9 cellular contexts compared by ENCODE assay signal in the genomic region with DNA sequence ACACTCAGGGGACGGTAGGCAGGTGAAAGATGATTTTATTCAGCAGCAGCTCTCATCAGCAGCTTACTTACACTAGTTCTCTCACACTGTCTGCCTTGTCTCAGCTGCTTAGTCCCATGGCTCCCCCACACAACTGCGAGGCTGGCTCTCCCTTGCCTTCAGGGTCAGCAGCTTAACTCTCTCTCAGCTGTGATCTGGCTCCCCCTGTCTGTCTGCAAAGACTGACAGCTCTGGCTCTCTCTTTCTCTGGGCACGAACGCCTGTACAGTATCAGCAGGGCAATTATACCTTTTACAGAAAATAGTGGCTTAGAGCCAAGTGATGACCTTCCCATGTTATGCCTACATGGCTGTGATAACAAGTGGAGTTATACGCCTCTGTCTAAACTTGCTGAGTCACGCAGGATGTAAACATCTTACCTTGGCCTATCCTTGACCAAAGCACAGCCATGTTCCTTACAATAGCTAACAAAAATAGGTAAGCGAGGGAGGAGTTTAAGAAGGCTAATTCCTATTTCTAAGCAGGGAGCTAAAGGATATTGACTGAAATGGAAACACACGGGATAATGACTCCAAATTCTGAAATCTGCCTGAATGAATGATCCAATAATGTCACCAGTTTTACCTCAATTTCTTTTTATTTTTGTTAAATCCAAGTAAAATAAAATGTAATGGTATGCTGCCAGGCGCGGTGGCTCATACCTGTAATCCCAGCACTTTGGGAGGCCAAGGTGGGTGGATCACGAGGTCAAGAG. TPM values are rescaled to one million over a fixed set of nuclear protein-coding genes. Genes with fewer than 3 reads are reported as not detected.
A peak's percentile ranks its signal among the peaks of the same experiment; 100 is the strongest.
DNase-seq lines count a peak whose midpoint lies in the region; ATAC-seq, FAIRE-seq and TF ChIP-seq lines count a peak whose summit lies in the region.
"Had no signal": no experiment of that assay in that cellular context is flagged by ENCODE, and none has a peak within 500 bp of the region (broad histone marks: within the 10 kb centered on the region; RNA-seq: fewer than 3 reads in every experiment).

No MANE protein-coding gene starts in this region.

- H2AFZ ChIP-seq in keratinocyte (ENCODE audit: control insufficient read depth, low read length) = peak overlapping the region; percentile 10

- no peak for FAIRE-seq in keratinocyte (lab: Jason Lieb, UNC)

- no peaks in the 10 kb centered on the region for H3K27me3 ChIP-seq in keratinocyte (ENCODE audit: control insufficient read depth, extremely low read depth, insufficient read depth, low read length)
- H3K27me3 ChIP-seq: BLaER1 had no signal

- peaks cover 37% of the 10 kb centered on the region for H3K79me2 ChIP-seq in keratinocyte (ENCODE audit: control insufficient read depth, insufficient read depth, low read length)

- no peaks in the 10 kb centered on the region for H4K20me1 ChIP-seq in keratinocyte (ENCODE audit: control insufficient read depth, extremely low read depth, insufficient read depth, low read length)

- H3K4me3 Mint-ChIP-seq in activated naive CD4-positive, alpha-beta T cell treated with anti-CD3 and anti-CD28 coated beads, Interleukin-2, amount 10 ng/mL, durations not matched to agents 7 days and 5 days = no peak overlapping the region

- H3K4me1 ChIP-seq in keratinocyte (ENCODE audit: control insufficient read depth, extremely low read depth, insufficient read depth, low read length) = peaks cover 7% of the 10 kb centered on the region

- H3K27ac Mint-ChIP-seq in activated naive CD4-positive, alpha-beta T cell treated with anti-CD3 and anti-CD28 coated beads, Interleukin-2, amount 10 ng/mL, durations not matched to agents 7 days and 5 days = peak overlapping the region; percentile 67

- no peak for ATAC-seq in HG03159 (IDR thresholded peaks at IDR 0.05; ENCODE audit: unreplicated experiment)

- dilution Hi-C loops in keratinocyte (cut with MboI; ENCODE audit: extremely low pct_ligation_motif_present, low sequenced_read_pairs) = no loop called here

- no peak overlapping the region for H3K9ac ChIP-seq in keratinocyte (ENCODE audit: control insufficient read depth, extremely low read depth, insufficient read depth, low read length)

- no peaks in the 10 kb centered on the region for H3K27me3 Mint-ChIP-seq in activated naive CD4-positive, alpha-beta T cell treated with anti-CD3 and anti-CD28 coated beads, Interleukin-2, amount 10 ng/mL, durations not matched to agents 7 days and 5 days

- H3K9me3 ChIP-seq in keratinocyte (ENCODE audit: control insufficient read depth, low read depth, low read length) = no peaks in the 10 kb centered on the region
- H3K9me3 ChIP-seq: BLaER1 had no signal

- H3K9me3 Mint-ChIP-seq in activated naive CD4-positive, alpha-beta T cell treated with anti-CD3 and anti-CD28 coated beads, Interleukin-2, amount 10 ng/mL, durations not matched to agents 7 days and 5 days = no peaks in the 10 kb centered on the region

- H3K4me1 Mint-ChIP-seq in activated naive CD4-positive, alpha-beta T cell treated with anti-CD3 and anti-CD28 coated beads, Interleukin-2, amount 10 ng/mL, durations not matched to agents 7 days and 5 days = peaks cover 29% of the 10 kb centered on the region

- no peak overlapping the region for H3K27ac ChIP-seq in keratinocyte (ENCODE audit: control insufficient read depth, insufficient read depth, low read length)

- CTCF ChIA-PET in activated naive CD4-positive, alpha-beta T cell treated with anti-CD3 and anti-CD28 coated beads, Interleukin-2, amount 10 ng/mL, durations not matched to agents 7 days and 5 days (lab: Charles Lee) = interaction anchor here (0.7 to 2.2 kb wide), 15 partner anchors 8 to 123 kb away, joined by 3 to 9 read pairs (median 3); partner anchors contain the start of genes DCTN5, EARS2, PALB2 and UBFD1

- DNase-seq in activated T-cell treated with anti-CD3 and anti-CD28 coated beads for 48 hours (ENCODE audit: low read depth) (peak; percentile 10), activated T-cell treated with anti-CD3 and anti-CD28 coated beads for 4 hours (no peak), NCI-H510A (lab: John Stamatoyannopoulos, UW) (peak; percentile 8), keratinocyte (ENCODE audit: low read depth, low spot score) (no peak), AG20443 (ENCODE audit: low spot score) (no peak), NCI-H1048 (lab: John Stamatoyannopoulos, UW) (no peak)
- peak; percentile 34 for DNase-seq in activated naive CD4-positive, alpha-beta T cell treated with anti-CD3 and anti-CD28 coated beads, Interleukin-2, amount 10 ng/mL, durations not matched to agents 7 days and 5 days

- H3K4me3 ChIP-seq in keratinocyte (ENCODE audit: control insufficient read depth in 2 of 3, extremely low read depth in 1 of 3, insufficient read depth in 2 of 3, low read depth in 1 of 3, low read length in 3 of 3) = no peak overlapping the region

- H3K4me2 ChIP-seq in keratinocyte (ENCODE audit: control insufficient read depth, extremely low read depth, insufficient read depth, low read depth, low read length) = no peak overlapping the region

- H3K36me3 ChIP-seq in keratinocyte (ENCODE audit: control insufficient read depth in 2 of 2, extremely low read depth in 1 of 2, insufficient read depth in 2 of 2, low read length in 2 of 2) = peaks cover 8 to 13% of the 10 kb centered on the region in 2 experiments

- H3K36me3 Mint-ChIP-seq in activated naive CD4-positive, alpha-beta T cell treated with anti-CD3 and anti-CD28 coated beads, Interleukin-2, amount 10 ng/mL, durations not matched to agents 7 days and 5 days = peaks cover 15% of the 10 kb centered on the region

- TF ChIP-seq CTCF in keratinocyte (optimal IDR thresholded peaks at IDR 0.05 in 1 of 3, IDR thresholded peaks at IDR 0.05 in 1 of 3, conservative IDR thresholded peaks at IDR 0.05 in 1 of 3; ENCODE audit: extremely low read depth in 1 of 3, insufficient read depth in 2 of 3, low read length in 3 of 3) = peak in 2 of 3 experiments; percentile 12 to 23

- no peaks in the 10 kb centered on the region for H3K9me1 ChIP-seq in keratinocyte (ENCODE audit: control insufficient read depth, extremely low read depth, insufficient read depth, low read length)

RNA-seq across cellular contexts. Expression of gene NDUFAB1, which starts 1.1 kb away (rescaled TPM):
- 104 to 202 TPM (median 112 TPM) in 3 replicates for polyA plus RNA-seq in keratinocyte
- polyA plus RNA-seq in keratinocyte (2011; ENCODE audit: low read depth) = 444 TPM
- polyA plus RNA-seq in keratinocyte (2011; cell fraction: cytosol; rRNA removed) = 127 and 136 TPM in 2 replicates
- 50.3 and 79.9 TPM in 2 replicates for polyA plus RNA-seq in keratinocyte (2011; cell fraction: nucleus; rRNA removed)
- polyA plus RNA-seq in keratinocyte (2012; ENCODE audit: low replicate concordance) = 117 and 123 TPM in 2 replicates
- polyA minus RNA-seq in keratinocyte = 10.0 to 29.7 TPM (median 19.7 TPM) in 3 replicates
- 65.4 TPM for polyA minus RNA-seq in keratinocyte (2011; cell fraction: cytosol; rRNA and poly(A)+ RNA removed)
- 13.5 and 15.0 TPM in 2 replicates for polyA minus RNA-seq in keratinocyte (2011; cell fraction: nucleus; rRNA and poly(A)+ RNA removed)

RNA-seq across cellular contexts. Expression of gene UBFD1, which starts 39.7 kb away (rescaled TPM):
- 27.7 to 39.8 TPM (median 36.3 TPM) in 3 replicates for polyA plus RNA-seq in keratinocyte
- polyA plus RNA-seq in keratinocyte (2011; ENCODE audit: low read depth) = 22.1 TPM
- polyA plus RNA-seq in keratinocyte (2011; cell fraction: cytosol; rRNA removed) = 31.0 and 42.5 TPM in 2 replicates
- 42.5 and 51.0 TPM in 2 replicates for polyA plus RNA-seq in keratinocyte (2011; cell fraction: nucleus; rRNA removed)
- 16.1 and 27.8 TPM in 2 replicates for polyA plus RNA-seq in keratinocyte (2012; ENCODE audit: low replicate concordance)
- 26.6 to 35.1 TPM (median 27.8 TPM) in 3 replicates for polyA minus RNA-seq in keratinocyte
- 29.7 TPM for polyA minus RNA-seq in keratinocyte (2011; cell fraction: cytosol; rRNA and poly(A)+ RNA removed)
- polyA minus RNA-seq in keratinocyte (2011; cell fraction: nucleus; rRNA and poly(A)+ RNA removed) = 21.4 and 28.2 TPM in 2 replicates

RNA-seq across cellular contexts. Expression of gene EARS2, which starts 40.0 kb away (rescaled TPM):
- polyA plus RNA-seq in keratinocyte = 32.7 to 44.6 TPM (median 39.5 TPM) in 3 replicates
- 4.9 TPM for polyA plus RNA-seq in keratinocyte (2011; ENCODE audit: low read depth)
- 37.8 and 41.7 TPM in 2 replicates for polyA plus RNA-seq in keratinocyte (2011; cell fraction: cytosol; rRNA removed)
- polyA plus RNA-seq in keratinocyte (2011; cell fraction: nucleus; rRNA removed) = 40.8 and 58.1 TPM in 2 replicates
- polyA plus RNA-seq in keratinocyte (2012; ENCODE audit: low replicate concordance) = 12.9 and 27.4 TPM in 2 replicates
- polyA minus RNA-seq in keratinocyte = 59.5 to 60.3 TPM (median 59.8 TPM) in 3 replicates
- 50.6 TPM for polyA minus RNA-seq in keratinocyte (2011; cell fraction: cytosol; rRNA and poly(A)+ RNA removed)
- 49.1 and 52.7 TPM in 2 replicates for polyA minus RNA-seq in keratinocyte (2011; cell fraction: nucleus; rRNA and poly(A)+ RNA removed)

RNA-seq across cellular contexts. Expression of gene PALB2, which starts 43.9 kb away (rescaled TPM):
- polyA plus RNA-seq in keratinocyte = 11.0 to 18.7 TPM (median 13.1 TPM) in 3 replicates
- polyA plus RNA-seq in keratinocyte (2011; ENCODE audit: low read depth) = 12.6 TPM
- 8.6 and 13.8 TPM in 2 replicates for polyA plus RNA-seq in keratinocyte (2011; cell fraction: cytosol; rRNA removed)
- polyA plus RNA-seq in keratinocyte (2011; cell fraction: nucleus; rRNA removed) = 20.4 and 23.1 TPM in 2 replicates
- 9.5 and 11.9 TPM in 2 replicates for polyA plus RNA-seq in keratinocyte (2012; ENCODE audit: low replicate concordance)
- polyA minus RNA-seq in keratinocyte = 6.6 to 16.0 TPM (median 12.5 TPM) in 3 replicates
- 7.3 TPM for polyA minus RNA-seq in keratinocyte (2011; cell fraction: cytosol; rRNA and poly(A)+ RNA removed)
- polyA minus RNA-seq in keratinocyte (2011; cell fraction: nucleus; rRNA and poly(A)+ RNA removed) = 9.1 and 14.2 TPM in 2 replicates

RNA-seq across cellular contexts. Expression of gene DCTN5, which starts 44.1 kb away (rescaled TPM):
- 78.7 to 107 TPM (median 105 TPM) in 3 replicates for polyA plus RNA-seq in keratinocyte
- 20.2 TPM for polyA plus RNA-seq in keratinocyte (2011; ENCODE audit: low read depth)
- 67.2 and 95.9 TPM in 2 replicates for polyA plus RNA-seq in keratinocyte (2011; cell fraction: cytosol; rRNA removed)
- polyA plus RNA-seq in keratinocyte (2011; cell fraction: nucleus; rRNA removed) = 64.9 and 84.5 TPM in 2 replicates
- 53.0 and 57.8 TPM in 2 replicates for polyA plus RNA-seq in keratinocyte (2012; ENCODE audit: low replicate concordance)
- polyA minus RNA-seq in keratinocyte = 55.9 to 151 TPM (median 103 TPM) in 3 replicates
- polyA minus RNA-seq in keratinocyte (2011; cell fraction: cytosol; rRNA and poly(A)+ RNA removed) = 22.4 TPM
- polyA minus RNA-seq in keratinocyte (2011; cell fraction: nucleus; rRNA and poly(A)+ RNA removed) = 35.0 and 83.4 TPM in 2 replicates

Comparison
In these comparisons a context has a peak if more than half of its experiments do, and no peak if none do; other contexts are left out.
1. DNase-seq: peak in activated T-cell treated with anti-CD3 and anti-CD28 coated beads for 48 hours (single experiment), NCI-H510A (single experiment) and activated naive CD4-positive, alpha-beta T cell treated with anti-CD3 and anti-CD28 coated beads, Interleukin-2, amount 10 ng/mL, durations not matched to agents 7 days and 5 days (single experiment); none in activated T-cell treated with anti-CD3 and anti-CD28 coated beads for 4 hours (single experiment), keratinocyte (single experiment), AG20443 (single experiment) and NCI-H1048 (single experiment).